ENCODE assay signal across 1 cellular context in genomic region chr7:10707519-10707918, GRCh38.
TF ChIP-seq lines count a peak whose summit lies in the region.

No MANE protein-coding gene starts in this region.

TF ChIP-seq in K562, 482 proteins besides CTCF, POLR2A, EP300 and RAD21 (continued from another document and continues in another):
- TF ChIP-seq, protein P1, sequence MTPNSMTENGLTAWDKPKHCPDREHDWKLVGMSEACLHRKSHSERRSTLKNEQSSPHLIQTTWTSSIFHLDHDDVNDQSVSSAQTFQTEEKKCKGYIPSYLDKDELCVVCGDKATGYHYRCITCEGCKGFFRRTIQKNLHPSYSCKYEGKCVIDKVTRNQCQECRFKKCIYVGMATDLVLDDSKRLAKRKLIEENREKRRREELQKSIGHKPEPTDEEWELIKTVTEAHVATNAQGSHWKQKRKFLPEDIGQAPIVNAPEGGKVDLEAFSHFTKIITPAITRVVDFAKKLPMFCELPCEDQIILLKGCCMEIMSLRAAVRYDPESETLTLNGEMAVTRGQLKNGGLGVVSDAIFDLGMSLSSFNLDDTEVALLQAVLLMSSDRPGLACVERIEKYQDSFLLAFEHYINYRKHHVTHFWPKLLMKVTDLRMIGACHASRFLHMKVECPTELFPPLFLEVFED (CRISPR knock-in tag; conservative IDR thresholded peaks at IDR 0.05), result peak; percentile 69; the same call in 1 of the 2 replicates
- TF ChIP-seq, protein P2, sequence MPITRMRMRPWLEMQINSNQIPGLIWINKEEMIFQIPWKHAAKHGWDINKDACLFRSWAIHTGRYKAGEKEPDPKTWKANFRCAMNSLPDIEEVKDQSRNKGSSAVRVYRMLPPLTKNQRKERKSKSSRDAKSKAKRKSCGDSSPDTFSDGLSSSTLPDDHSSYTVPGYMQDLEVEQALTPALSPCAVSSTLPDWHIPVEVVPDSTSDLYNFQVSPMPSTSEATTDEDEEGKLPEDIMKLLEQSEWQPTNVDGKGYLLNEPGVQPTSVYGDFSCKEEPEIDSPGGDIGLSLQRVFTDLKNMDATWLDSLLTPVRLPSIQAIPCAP (CRISPR knock-in tag; IDR thresholded peaks at IDR 0.05; ENCODE audit: borderline replicate concordance), result no peak
- peak in 1 of 2 experiments; percentile 20; a peak in 1 of 4 replicates for TF ChIP-seq SRF (CRISPR knock-in tag; IDR thresholded peaks at IDR 0.05)
- TF ChIP-seq TRIM28 (IDR thresholded peaks at IDR 0.05), result no peak
- TF ChIP-seq CHD1 (IDR thresholded peaks at IDR 0.05; ENCODE audit: low read length), result no peak
- no peak for TF ChIP-seq GTF2F1 (IDR thresholded peaks at IDR 0.05; ENCODE audit: low read depth, low read length)
- TF ChIP-seq HNRNPH1 (optimal IDR thresholded peaks at IDR 0.05; ENCODE audit: low read depth, low read length), result no peak
- TF ChIP-seq ZNF239 (CRISPR knock-in tag; IDR thresholded peaks at IDR 0.05), result peak; percentile 12; the same call in 1 of the 2 replicates
- TF ChIP-seq, protein P3, sequence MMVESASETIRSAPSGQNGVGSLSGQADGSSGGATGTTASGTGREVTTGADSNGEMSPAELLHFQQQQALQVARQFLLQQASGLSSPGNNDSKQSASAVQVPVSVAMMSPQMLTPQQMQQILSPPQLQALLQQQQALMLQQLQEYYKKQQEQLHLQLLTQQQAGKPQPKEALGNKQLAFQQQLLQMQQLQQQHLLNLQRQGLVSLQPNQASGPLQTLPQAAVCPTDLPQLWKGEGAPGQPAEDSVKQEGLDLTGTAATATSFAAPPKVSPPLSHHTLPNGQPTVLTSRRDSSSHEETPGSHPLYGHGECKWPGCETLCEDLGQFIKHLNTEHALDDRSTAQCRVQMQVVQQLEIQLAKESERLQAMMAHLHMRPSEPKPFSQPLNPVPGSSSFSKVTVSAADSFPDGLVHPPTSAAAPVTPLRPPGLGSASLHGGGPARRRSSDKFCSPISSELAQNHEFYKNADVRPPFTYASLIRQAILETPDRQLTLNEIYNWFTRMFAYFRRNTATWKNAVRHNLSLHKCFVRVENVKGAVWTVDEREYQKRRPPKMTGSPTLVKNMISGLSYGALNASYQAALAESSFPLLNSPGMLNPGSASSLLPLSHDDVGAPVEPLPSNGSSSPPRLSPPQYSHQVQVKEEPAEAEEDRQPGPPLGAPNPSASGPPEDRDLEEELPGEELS (CRISPR knock-in tag; IDR thresholded peaks at IDR 0.05; ENCODE audit: borderline replicate concordance), result no peak
- no peak for TF ChIP-seq HLTF (IDR thresholded peaks at IDR 0.05)
- TF ChIP-seq POLR2B (IDR thresholded peaks at IDR 0.05; ENCODE audit: low read depth, partially characterized antibody), result no peak
- no peak for TF ChIP-seq SAP30 (IDR thresholded peaks at IDR 0.05; ENCODE audit: borderline replicate concordance, insufficient read depth, low read depth, low read length, poor library complexity, severe bottlenecking)
- TF ChIP-seq MYNN (IDR thresholded peaks at IDR 0.05), result peak; percentile 63; the same call in 1 of the 2 replicates
- no peak for TF ChIP-seq MYNN (CRISPR knock-in tag; IDR thresholded peaks at IDR 0.05)
- TF ChIP-seq ZNF24 (IDR thresholded peaks at IDR 0.05), result peak; percentile 86
- TF ChIP-seq SMARCE1 (IDR thresholded peaks at IDR 0.05), result peak; percentile 98
- TF ChIP-seq ERF (CRISPR knock-in tag; IDR thresholded peaks at IDR 0.05), result 0 out of 2 replicates have a peak, but pooled peaks have one; percentile 43
- TF ChIP-seq ZNF644 (tag; IDR thresholded peaks at IDR 0.05; ENCODE audit: low read depth), result peak; percentile 56; the same call in 1 of the 2 replicates
- TF ChIP-seq HOXB6 (CRISPR knock-in tag; IDR thresholded peaks at IDR 0.05; ENCODE audit: borderline replicate concordance), result no peak
- no peak for TF ChIP-seq GTF2B (IDR thresholded peaks at IDR 0.05; ENCODE audit: extremely low read depth, insufficient read length)
- TF ChIP-seq ILF3 (IDR thresholded peaks at IDR 0.05; ENCODE audit: borderline replicate concordance), result 0 out of 2 replicates have a peak, but pooled peaks have one; percentile 63
- no peak for TF ChIP-seq NR2F6 (CRISPR knock-in tag; IDR thresholded peaks at IDR 0.05)
- TF ChIP-seq ARID2 (IDR thresholded peaks at IDR 0.05), result no peak
- no peak for TF ChIP-seq ZNF124 (CRISPR knock-in tag; IDR thresholded peaks at IDR 0.05)
- TF ChIP-seq, protein P4, sequence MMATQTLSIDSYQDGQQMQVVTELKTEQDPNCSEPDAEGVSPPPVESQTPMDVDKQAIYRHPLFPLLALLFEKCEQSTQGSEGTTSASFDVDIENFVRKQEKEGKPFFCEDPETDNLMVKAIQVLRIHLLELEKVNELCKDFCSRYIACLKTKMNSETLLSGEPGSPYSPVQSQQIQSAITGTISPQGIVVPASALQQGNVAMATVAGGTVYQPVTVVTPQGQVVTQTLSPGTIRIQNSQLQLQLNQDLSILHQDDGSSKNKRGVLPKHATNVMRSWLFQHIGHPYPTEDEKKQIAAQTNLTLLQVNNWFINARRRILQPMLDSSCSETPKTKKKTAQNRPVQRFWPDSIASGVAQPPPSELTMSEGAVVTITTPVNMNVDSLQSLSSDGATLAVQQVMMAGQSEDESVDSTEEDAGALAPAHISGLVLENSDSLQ (IDR thresholded peaks at IDR 0.05), result peak; percentile 48
- no peak for TF ChIP-seq SIN3B (IDR thresholded peaks at IDR 0.05; ENCODE audit: low read depth)
- no peak for TF ChIP-seq DNMT1 (IDR thresholded peaks at IDR 0.05)
- TF ChIP-seq ZNF830 (CRISPR knock-in tag; IDR thresholded peaks at IDR 0.05), result no peak
- TF ChIP-seq CCNT2 (IDR thresholded peaks at IDR 0.05; ENCODE audit: borderline replicate concordance, extremely low read depth, insufficient read length, low read depth, low read length), result peak; percentile 82
- TF ChIP-seq MCM2 (IDR thresholded peaks at IDR 0.05; ENCODE audit: low read depth), result no peak
- no peak for TF ChIP-seq ZNF639 (CRISPR knock-in tag; conservative IDR thresholded peaks at IDR 0.05 in 1 of 2, IDR thresholded peaks at IDR 0.05 in 1 of 2)
- no peak for TF ChIP-seq PTBP1 (IDR thresholded peaks at IDR 0.05; ENCODE audit: low read depth, low read length)
- no peak for TF ChIP-seq BMI1 (IDR thresholded peaks at IDR 0.05; ENCODE audit: low read length)
- TF ChIP-seq, protein P5, sequence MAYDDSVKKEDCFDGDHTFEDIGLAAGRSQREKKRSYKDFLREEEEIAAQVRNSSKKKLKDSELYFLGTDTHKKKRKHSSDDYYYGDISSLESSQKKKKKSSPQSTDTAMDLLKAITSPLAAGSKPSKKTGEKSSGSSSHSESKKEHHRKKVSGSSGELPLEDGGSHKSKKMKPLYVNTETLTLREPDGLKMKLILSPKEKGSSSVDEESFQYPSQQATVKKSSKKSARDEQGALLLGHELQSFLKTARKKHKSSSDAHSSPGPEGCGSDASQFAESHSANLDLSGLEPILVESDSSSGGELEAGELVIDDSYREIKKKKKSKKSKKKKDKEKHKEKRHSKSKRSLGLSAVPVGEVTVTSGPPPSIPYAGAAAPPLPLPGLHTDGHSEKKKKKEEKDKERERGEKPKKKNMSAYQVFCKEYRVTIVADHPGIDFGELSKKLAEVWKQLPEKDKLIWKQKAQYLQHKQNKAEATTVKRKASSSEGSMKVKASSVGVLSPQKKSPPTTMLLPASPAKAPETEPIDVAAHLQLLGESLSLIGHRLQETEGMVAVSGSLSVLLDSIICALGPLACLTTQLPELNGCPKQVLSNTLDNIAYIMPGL (CRISPR knock-in tag; IDR thresholded peaks at IDR 0.05), result no peak
- peak; percentile 79; the same call in 1 of the 2 replicates for TF ChIP-seq ZEB2 (IDR thresholded peaks at IDR 0.05)
- TF ChIP-seq ZNF217 (CRISPR knock-in tag; IDR thresholded peaks at IDR 0.05), result no peak
- no peak for TF ChIP-seq ZNF431 (CRISPR knock-in tag; IDR thresholded peaks at IDR 0.05)
- TF ChIP-seq TAF7 (tag; IDR thresholded peaks at IDR 0.05), result no peak
- no peak for TF ChIP-seq TFE3 (CRISPR knock-in tag; IDR thresholded peaks at IDR 0.05)
- TF ChIP-seq ZFX (CRISPR knock-in tag; IDR thresholded peaks at IDR 0.05), result no peak
- TF ChIP-seq, protein P6, sequence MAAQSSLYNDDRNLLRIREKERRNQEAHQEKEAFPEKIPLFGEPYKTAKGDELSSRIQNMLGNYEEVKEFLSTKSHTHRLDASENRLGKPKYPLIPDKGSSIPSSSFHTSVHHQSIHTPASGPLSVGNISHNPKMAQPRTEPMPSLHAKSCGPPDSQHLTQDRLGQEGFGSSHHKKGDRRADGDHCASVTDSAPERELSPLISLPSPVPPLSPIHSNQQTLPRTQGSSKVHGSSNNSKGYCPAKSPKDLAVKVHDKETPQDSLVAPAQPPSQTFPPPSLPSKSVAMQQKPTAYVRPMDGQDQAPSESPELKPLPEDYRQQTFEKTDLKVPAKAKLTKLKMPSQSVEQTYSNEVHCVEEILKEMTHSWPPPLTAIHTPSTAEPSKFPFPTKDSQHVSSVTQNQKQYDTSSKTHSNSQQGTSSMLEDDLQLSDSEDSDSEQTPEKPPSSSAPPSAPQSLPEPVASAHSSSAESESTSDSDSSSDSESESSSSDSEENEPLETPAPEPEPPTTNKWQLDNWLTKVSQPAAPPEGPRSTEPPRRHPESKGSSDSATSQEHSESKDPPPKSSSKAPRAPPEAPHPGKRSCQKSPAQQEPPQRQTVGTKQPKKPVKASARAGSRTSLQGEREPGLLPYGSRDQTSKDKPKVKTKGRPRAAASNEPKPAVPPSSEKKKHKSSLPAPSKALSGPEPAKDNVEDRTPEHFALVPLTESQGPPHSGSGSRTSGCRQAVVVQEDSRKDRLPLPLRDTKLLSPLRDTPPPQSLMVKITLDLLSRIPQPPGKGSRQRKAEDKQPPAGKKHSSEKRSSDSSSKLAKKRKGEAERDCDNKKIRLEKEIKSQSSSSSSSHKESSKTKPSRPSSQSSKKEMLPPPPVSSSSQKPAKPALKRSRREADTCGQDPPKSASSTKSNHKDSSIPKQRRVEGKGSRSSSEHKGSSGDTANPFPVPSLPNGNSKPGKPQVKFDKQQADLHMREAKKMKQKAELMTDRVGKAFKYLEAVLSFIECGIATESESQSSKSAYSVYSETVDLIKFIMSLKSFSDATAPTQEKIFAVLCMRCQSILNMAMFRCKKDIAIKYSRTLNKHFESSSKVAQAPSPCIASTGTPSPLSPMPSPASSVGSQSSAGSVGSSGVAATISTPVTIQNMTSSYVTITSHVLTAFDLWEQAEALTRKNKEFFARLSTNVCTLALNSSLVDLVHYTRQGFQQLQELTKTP (IDR thresholded peaks at IDR 0.05; ENCODE audit: low read depth in 1 of 2, partially characterized antibody in 2 of 2), result peak; percentile 48 to 69
- peak in 1 of 2 experiments; percentile 48; a peak in 1 of 4 replicates for TF ChIP-seq ETV6 (IDR thresholded peaks at IDR 0.05; ENCODE audit: borderline replicate concordance in 1 of 2, low read depth in 2 of 2, low read length in 1 of 2)
- TF ChIP-seq ETV6 (CRISPR knock-in tag; IDR thresholded peaks at IDR 0.05; ENCODE audit: borderline replicate concordance), result no peak
- TF ChIP-seq, protein P7, sequence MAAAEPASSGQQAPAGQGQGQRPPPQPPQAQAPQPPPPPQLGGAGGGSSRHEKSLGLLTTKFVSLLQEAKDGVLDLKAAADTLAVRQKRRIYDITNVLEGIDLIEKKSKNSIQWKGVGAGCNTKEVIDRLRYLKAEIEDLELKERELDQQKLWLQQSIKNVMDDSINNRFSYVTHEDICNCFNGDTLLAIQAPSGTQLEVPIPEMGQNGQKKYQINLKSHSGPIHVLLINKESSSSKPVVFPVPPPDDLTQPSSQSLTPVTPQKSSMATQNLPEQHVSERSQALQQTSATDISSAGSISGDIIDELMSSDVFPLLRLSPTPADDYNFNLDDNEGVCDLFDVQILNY (CRISPR knock-in tag; IDR thresholded peaks at IDR 0.05), result no peak
- TF ChIP-seq, protein P8, sequence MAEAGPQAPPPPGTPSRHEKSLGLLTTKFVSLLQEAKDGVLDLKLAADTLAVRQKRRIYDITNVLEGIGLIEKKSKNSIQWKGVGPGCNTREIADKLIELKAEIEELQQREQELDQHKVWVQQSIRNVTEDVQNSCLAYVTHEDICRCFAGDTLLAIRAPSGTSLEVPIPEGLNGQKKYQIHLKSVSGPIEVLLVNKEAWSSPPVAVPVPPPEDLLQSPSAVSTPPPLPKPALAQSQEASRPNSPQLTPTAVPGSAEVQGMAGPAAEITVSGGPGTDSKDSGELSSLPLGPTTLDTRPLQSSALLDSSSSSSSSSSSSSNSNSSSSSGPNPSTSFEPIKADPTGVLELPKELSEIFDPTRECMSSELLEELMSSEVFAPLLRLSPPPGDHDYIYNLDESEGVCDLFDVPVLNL (CRISPR knock-in tag; IDR thresholded peaks at IDR 0.05; ENCODE audit: low read depth), result no peak
- peak; percentile 80 for TF ChIP-seq DACH1 (IDR thresholded peaks at IDR 0.05; ENCODE audit: partially characterized antibody)
- TF ChIP-seq PREB (CRISPR knock-in tag; IDR thresholded peaks at IDR 0.05), result no peak
- TF ChIP-seq RBM15 (IDR thresholded peaks at IDR 0.05; ENCODE audit: insufficient read depth, low read length), result no peak
- peak in 1 of 2 experiments; percentile 64; a peak in 2 of 4 replicates for TF ChIP-seq HDAC1 (IDR thresholded peaks at IDR 0.05)
